Comparison of ENCODE assay signal across 13 cellular contexts in the genomic region with DNA sequence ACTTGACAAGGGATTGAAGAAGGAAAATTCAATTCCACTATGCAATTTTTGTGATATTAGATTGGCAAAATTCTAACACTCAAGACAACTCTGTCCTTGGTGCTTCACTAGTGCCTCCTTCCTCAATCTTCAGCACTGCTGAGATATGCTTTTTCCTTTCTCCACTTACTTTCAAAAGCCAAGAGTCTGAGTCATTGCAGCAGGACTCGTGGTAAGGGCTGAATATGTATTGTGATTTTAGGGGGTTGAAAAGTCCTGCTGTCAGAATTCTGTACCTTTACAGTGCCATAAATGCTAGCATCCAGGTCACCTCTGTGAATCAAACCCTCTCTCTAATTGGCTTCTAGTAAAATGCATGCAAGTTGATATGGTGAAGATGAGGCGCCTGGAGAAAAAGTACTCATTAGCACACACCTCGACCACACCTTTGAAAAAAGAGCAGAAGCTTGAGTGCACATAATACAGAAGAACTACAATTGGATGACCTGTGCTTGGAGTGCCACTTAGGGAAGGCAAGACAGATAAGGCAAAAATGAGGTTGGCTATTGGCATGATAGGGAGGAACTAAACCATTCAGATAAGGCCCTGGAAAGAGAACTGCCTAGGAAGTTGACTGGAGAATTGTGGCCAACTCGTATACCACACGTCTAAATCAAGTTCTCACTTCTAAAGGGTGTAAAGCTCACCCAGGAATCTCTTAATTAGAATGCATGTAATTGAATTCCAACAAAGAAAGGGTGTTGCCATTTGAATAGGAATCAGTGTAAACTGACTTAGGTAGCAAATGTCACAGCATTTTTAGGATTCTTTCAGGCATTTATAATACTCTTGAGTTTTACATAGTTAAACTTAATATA. TPM values are rescaled to one million over a fixed set of nuclear protein-coding genes. Genes with fewer than 3 reads are reported as not detected.
A peak's percentile ranks its signal among the peaks of the same experiment; 100 is the strongest.
DNase-seq lines count a peak whose midpoint lies in the region; ATAC-seq and TF ChIP-seq lines count a peak whose summit lies in the region.
"Had no signal": no experiment of that assay in that cellular context is flagged by ENCODE, and none has a peak within 500 bp of the region (broad histone marks: within the 10 kb centered on the region; RNA-seq: fewer than 3 reads in every experiment).

No MANE protein-coding gene starts in this region.

- H3K27ac ChIP-seq in RWPE1 (no peak overlapping the region), foreskin keratinocyte (no peak overlapping the region)

- H3K4me1 Mint-ChIP-seq in activated CD4-positive, alpha-beta T cell treated with anti-CD3 and anti-CD28 coated beads, Interleukin-2, amount 10 ng/mL, durations not matched to agents 24 days and 14 days: no peaks in the 10 kb centered on the region

- H3K4me3 Mint-ChIP-seq in activated CD4-positive, alpha-beta T cell treated with anti-CD3 and anti-CD28 coated beads, Interleukin-2, amount 10 ng/mL, durations not matched to agents 24 days and 14 days: no peak overlapping the region

- no peaks in the 10 kb centered on the region for H3K27me3 ChIP-seq in foreskin keratinocyte

- POLR2A ChIA-PET in RWPE1 (lab: Yijun Ruan, JAX; ENCODE audit: low non-redundant PET): no interaction called here

- no peak for TF ChIP-seq CTCF in RWPE1 (conservative IDR thresholded peaks at IDR 0.05; ENCODE audit: low read depth)
- peak; percentile 23 for TF ChIP-seq CTCF in foreskin keratinocyte (conservative IDR thresholded peaks at IDR 0.05)
- no peak for TF ChIP-seq CTCF in GM20000 (IDR thresholded peaks at IDR 0.05; ENCODE audit: extremely low read depth, missing control alignments)

- no peaks in the 10 kb centered on the region for H3K36me3 Mint-ChIP-seq in activated CD4-positive, alpha-beta T cell treated with anti-CD3 and anti-CD28 coated beads, Interleukin-2, amount 10 ng/mL, durations not matched to agents 24 days and 14 days (ENCODE audit: low read depth)

- no peaks in the 10 kb centered on the region for H3K9me3 Mint-ChIP-seq in activated CD4-positive, alpha-beta T cell treated with anti-CD3 and anti-CD28 coated beads, Interleukin-2, amount 10 ng/mL, durations not matched to agents 24 days and 14 days

- CTCF ChIA-PET in RWPE1 (lab: Yijun Ruan, JAX): no interaction called here

- ATAC-seq in Right ventricle myocardium superior (ENCODE audit: poor library complexity) (peak; percentile 58), foreskin keratinocyte (peak; percentile 86), HG03135 (IDR thresholded peaks at IDR 0.05; ENCODE audit: unreplicated experiment) (no peak), GM19463 (IDR thresholded peaks at IDR 0.05; ENCODE audit: unreplicated experiment) (no peak)

- H3K27me3 Mint-ChIP-seq in activated CD4-positive, alpha-beta T cell treated with anti-CD3 and anti-CD28 coated beads, Interleukin-2, amount 10 ng/mL, durations not matched to agents 24 days and 14 days: no peaks in the 10 kb centered on the region

- H3K27ac Mint-ChIP-seq in activated CD4-positive, alpha-beta T cell treated with anti-CD3 and anti-CD28 coated beads, Interleukin-2, amount 10 ng/mL, durations not matched to agents 24 days and 14 days: no peak overlapping the region

- peaks cover 20% of the 10 kb centered on the region for H3K4me1 ChIP-seq in foreskin keratinocyte

- DNase-seq in Right ventricle myocardium superior: no peak
- DNase-seq in cardiac septum (ENCODE audit: low spot score): no peak
- DNase-seq in RWPE1 (ENCODE audit: low spot score): peak; percentile 16
- peak; percentile 38 to 70 for DNase-seq in foreskin keratinocyte
- DNase-seq in activated CD4-positive, alpha-beta T cell treated with anti-CD3 and anti-CD28 coated beads, Interleukin-2, amount 10 ng/mL, durations not matched to agents 24 days and 14 days: no peak
- DNase-seq in GM20000 (ENCODE audit: low spot score): no peak
- DNase-seq: activated CD4-positive, alpha-beta T cell treated with anti-CD3 and anti-CD28 coated beads, Interleukin-2, amount 50 U/mL, for 1 hour; NCI-H2029 treated with DMSO at 0.1 percent for 48 hours had no signal

- intact Hi-C loops in Right ventricle myocardium superior (cut with DNase I) (no loop called here), cardiac septum (cut with DNase I) (no loop called here)
- intact Hi-C loops in activated CD4-positive, alpha-beta T cell treated with anti-CD3 and anti-CD28 coated beads, Interleukin-2, amount 10 ng/mL, durations not matched to agents 24 days and 14 days (cut with micrococcal nuclease): no loop called here

RNA-seq across cellular contexts. Expression of a gene that starts 43.6 kb away (rescaled TPM):
- total RNA-seq in Right ventricle myocardium superior (1.6 TPM), cardiac septum (0.11 TPM), foreskin keratinocyte (42.6 and 44.2 TPM in 2 replicates)
- 1.1 and 1.9 TPM in 2 replicates for polyA plus RNA-seq in foreskin keratinocyte
- total RNA-seq in activated CD4-positive, alpha-beta T cell treated with anti-CD3 and anti-CD28 coated beads, Interleukin-2, amount 10 ng/mL, durations not matched to agents 24 days and 14 days: not detected in 2 replicates
- total RNA-seq: mesenteric fat pad, SK-MEL-5, skeletal muscle tissue had no signal

Comparison
In these comparisons a context has a peak if more than half of its experiments do, and no peak if none do; other contexts are left out.
1. ATAC-seq: peak in Right ventricle myocardium superior (single experiment) and foreskin keratinocyte (single experiment); none in HG03135 (single experiment) and GM19463 (single experiment).
2. DNase-seq: peak in RWPE1 (single experiment) and foreskin keratinocyte (2 of 2); none in Right ventricle myocardium superior (single experiment), cardiac septum (single experiment), activated CD4-positive, alpha-beta T cell treated with anti-CD3 and anti-CD28 coated beads, Interleukin-2, amount 10 ng/mL, durations not matched to agents 24 days and 14 days (single experiment) and GM20000 (single experiment).
3. RNA of a gene that starts 43.6 kb away (total RNA-seq): 42.6 to 44.2 TPM in foreskin keratinocyte; 1.6 TPM in Right ventricle myocardium superior (single experiment), 0.11 TPM in cardiac septum (single experiment) and not detected in activated CD4-positive, alpha-beta T cell treated with anti-CD3 and anti-CD28 coated beads, Interleukin-2, amount 10 ng/mL, durations not matched to agents 24 days and 14 days; every median in the first group is over 10 times any median in the second.